ENCODE assay signal across 8 cellular contexts in the genomic region with DNA sequence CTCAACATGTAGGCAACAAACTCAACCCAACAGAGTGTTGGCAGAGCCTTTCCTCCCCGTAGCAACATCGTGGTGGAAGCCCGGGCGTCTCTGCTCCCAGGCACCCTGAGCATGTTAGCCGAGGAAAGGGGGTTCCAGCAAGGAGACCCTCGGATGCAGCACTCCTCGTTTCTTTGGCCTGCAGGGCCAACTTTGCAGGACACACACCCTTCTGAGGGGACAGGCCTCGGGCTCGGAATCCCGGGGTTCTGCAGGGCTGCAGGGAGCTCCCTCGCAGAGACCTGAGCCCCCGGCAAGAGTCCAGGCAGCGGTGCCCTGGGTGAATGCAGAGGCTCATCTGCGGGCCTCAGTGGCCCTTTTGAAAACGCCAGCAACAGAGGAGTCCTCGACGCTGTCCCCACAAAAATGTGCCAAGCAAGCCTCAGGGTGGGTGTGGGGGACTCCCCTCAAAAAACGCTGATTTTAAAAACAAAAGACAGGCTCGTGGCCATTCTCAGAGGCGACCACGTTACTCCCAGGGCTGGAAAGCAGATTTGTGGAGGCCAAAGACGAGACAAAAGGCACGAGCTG. TPM values are rescaled to one million over a fixed set of nuclear protein-coding genes. Genes with fewer than 3 reads are reported as not detected.
DNase-seq lines count a peak whose midpoint lies in the region; ATAC-seq and TF ChIP-seq lines count a peak whose summit lies in the region.

No MANE protein-coding gene starts in this region.

- peak overlapping the region; percentile 90 for H3K27ac Mint-ChIP-seq in Caco-2 (ENCODE audit: unreplicated experiment)
- H3K27ac Mint-ChIP-seq in effector memory CD8-positive, alpha-beta T cell = peak overlapping the region; percentile 29 to 31

- H3K27me3 Mint-ChIP-seq in Caco-2 (ENCODE audit: insufficient read depth, unreplicated experiment) = peaks cover 5% of the 10 kb centered on the region
- H3K27me3 Mint-ChIP-seq in effector memory CD8-positive, alpha-beta T cell = peaks cover 50 to 62% of the 10 kb centered on the region in 2 donors

- H3K9me2 ChIP-seq in PC-9 (ENCODE audit: insufficient read depth) = no peaks in the 10 kb centered on the region

- no peak overlapping the region for H2AFZ ChIP-seq in PC-9

- no peak for ATAC-seq in effector memory CD8-positive, alpha-beta T cell (replicated peaks)
- ATAC-seq in mucosa of descending colon = peak; percentile 38
- peak; percentile 39 for ATAC-seq in aorta (ENCODE audit: low FRiP score)
- ATAC-seq in GM18498 (IDR thresholded peaks at IDR 0.05; ENCODE audit: unreplicated experiment) = no peak
- ATAC-seq in GM19467 (IDR thresholded peaks at IDR 0.05; ENCODE audit: unreplicated experiment) = no peak

- no peaks in the 10 kb centered on the region for H3K36me3 Mint-ChIP-seq in Caco-2 (ENCODE audit: insufficient read depth, unreplicated experiment)
- no peaks in the 10 kb centered on the region for H3K36me3 Mint-ChIP-seq in effector memory CD8-positive, alpha-beta T cell (ENCODE audit: insufficient read depth)

- TF ChIP-seq CTCF in Caco-2 (IDR thresholded peaks at IDR 0.05; ENCODE audit: insufficient read depth in 1 of 2, low read depth in 1 of 2, low read length in 1 of 2, severe bottlenecking in 1 of 2, unreplicated experiment in 1 of 2) (no peak), PC-9 (conservative IDR thresholded peaks at IDR 0.05) (no peak), mucosa of descending colon (IDR thresholded peaks at IDR 0.05) (no peak)

- no peak overlapping the region for H3K4me2 ChIP-seq in PC-9

- peaks cover 14% of the 10 kb centered on the region for H3K4me1 Mint-ChIP-seq in Caco-2 (ENCODE audit: low read depth, unreplicated experiment)
- peaks cover 0 to 6% of the 10 kb centered on the region in 2 donors for H3K4me1 Mint-ChIP-seq in effector memory CD8-positive, alpha-beta T cell (ENCODE audit: low read depth in 2 of 2)

- no peaks in the 10 kb centered on the region for H4K20me1 ChIP-seq in PC-9 (ENCODE audit: insufficient read depth)

- CTCF ChIA-PET in Caco-2 (lab: Charles Lee) (interaction anchor here (0.7 to 1.3 kb wide), 2 partner anchors 23 to 107 kb away, joined by 3 to 14 read pairs; no protein-coding TSS in a partner anchor), PC-9 (lab: Charles Lee) (no interaction called here)

- H3K36me3 ChIP-seq in Caco-2 (ENCODE audit: control insufficient read depth, insufficient read depth, low read length) = no peaks in the 10 kb centered on the region
- H3K36me3 ChIP-seq in PC-9 (ENCODE audit: low read depth) = no peaks in the 10 kb centered on the region
- no peaks in the 10 kb centered on the region for H3K36me3 ChIP-seq in mucosa of descending colon (ENCODE audit: low read depth)
- no peaks in the 10 kb centered on the region for H3K36me3 ChIP-seq in aorta (ENCODE audit: control insufficient read depth in 1 of 2, insufficient read depth in 2 of 2, low read length in 1 of 2)

- peak overlapping the region; percentile 66 for H3K4me3 ChIP-seq in Caco-2 (ENCODE audit: low read depth, low read length)
- no peak overlapping the region for H3K4me3 ChIP-seq in PC-9
- H3K4me3 ChIP-seq in mucosa of descending colon = peak overlapping the region; percentile 63
- H3K4me3 ChIP-seq in aorta (ENCODE audit: low read length in 2 of 2) = peak overlapping the region; percentile 95 to 100

- 4% methylated on average over 23 of the region's 23 CpGs for WGBS in aorta, 2 donors

- no peaks in the 10 kb centered on the region for H3K79me2 ChIP-seq in PC-9 (ENCODE audit: low read depth)

- peak overlapping the region; percentile 87 for H3K4me3 Mint-ChIP-seq in Caco-2 (ENCODE audit: unreplicated experiment)
- peak overlapping the region; percentile 74 to 79 for H3K4me3 Mint-ChIP-seq in effector memory CD8-positive, alpha-beta T cell

- H3K27ac ChIP-seq in PC-9 (no peak overlapping the region), aorta (ENCODE audit: low read depth in 1 of 2, low read length in 2 of 2) (no peak overlapping the region)

- H3K4me1 ChIP-seq in Caco-2 = peaks cover 9% of the 10 kb centered on the region
- H3K4me1 ChIP-seq in PC-9 (replicated peaks; ENCODE audit: insufficient read depth) = no peaks in the 10 kb centered on the region
- peaks cover 8% of the 10 kb centered on the region for H3K4me1 ChIP-seq in mucosa of descending colon (ENCODE audit: low read depth)
- no peaks in the 10 kb centered on the region for H3K4me1 ChIP-seq in aorta (ENCODE audit: control insufficient read depth in 1 of 2, insufficient read depth in 2 of 2, low read length in 2 of 2)

- intact Hi-C loops in Caco-2 (cut with micrococcal nuclease; ENCODE audit: unreplicated experiment) = loop anchor here (2.0 to 5.0 kb wide), 2 partner anchors 107 to 202 kb away; partner anchors contain the start of gene NMT2
- intact Hi-C loops in PC-9 (cut with micrococcal nuclease; ENCODE audit: unreplicated experiment) = no loop called here
- intact Hi-C loops in mucosa of descending colon (cut with DNase I, micrococcal nuclease) = loop anchor here in 1 of 2 donors (10.0 kb wide), 1 partner anchor 155 kb away; no protein-coding TSS in a partner anchor
- intact Hi-C loops in aorta (cut with DNase I) = loop anchor here (2.0 to 5.0 kb wide), 2 partner anchors 109 to 157 kb away; no protein-coding TSS in a partner anchor

- POLR2A ChIA-PET in Caco-2 (lab: Charles Lee) = no interaction called here
- POLR2A ChIA-PET in PC-9 (lab: Charles Lee; ENCODE audit: unreplicated experiment) = no interaction called here

- peaks cover 1% of the 10 kb centered on the region for H3K27me3 ChIP-seq in Caco-2 (replicated peaks; ENCODE audit: control insufficient read depth, insufficient read depth, low read length)
- peaks cover 37% of the 10 kb centered on the region for H3K27me3 ChIP-seq in PC-9 (ENCODE audit: insufficient read depth, low read depth)
- no peaks in the 10 kb centered on the region for H3K27me3 ChIP-seq in aorta (ENCODE audit: control insufficient read depth in 1 of 2, insufficient read depth in 2 of 2, low read length in 1 of 2)

- BruUV-seq in Caco-2 (replicated peaks; lab: Mats Ljungman, UMichigan) (TSS peak; percentile 24), PC-9 (replicated peaks; lab: Mats Ljungman, UMichigan) (TSS peak; percentile 44)

- DNase-seq in Caco-2 = peak in 1 of 2 experiments; percentile 32
- no peak for DNase-seq in PC-9
- DNase-seq in effector memory CD8-positive, alpha-beta T cell = no peak
- peak in 2 of 3 donors; percentile 24 to 53 for DNase-seq in mucosa of descending colon
- DNase-seq in aorta = peak in 1 of 2 donors; percentile 72
- no peak for DNase-seq in SHP77 treated with DMSO at 0.1 percent for 48 hours (lab: John Stamatoyannopoulos, UW)

- H3K9me3 Mint-ChIP-seq in Caco-2 (ENCODE audit: unreplicated experiment) = peaks cover 5% of the 10 kb centered on the region
- no peaks in the 10 kb centered on the region for H3K9me3 Mint-ChIP-seq in effector memory CD8-positive, alpha-beta T cell

- H3K9me3 ChIP-seq in Caco-2 (no peaks in the 10 kb centered on the region), PC-9 (ENCODE audit: insufficient read depth, low read depth) (no peaks in the 10 kb centered on the region; the same call in 1 of the 2 replicates), mucosa of descending colon (no peaks in the 10 kb centered on the region), aorta (ENCODE audit: control insufficient read depth, low read length) (no peaks in the 10 kb centered on the region)

- no peaks in the 10 kb centered on the region for H3F3A ChIP-seq in PC-9 (ENCODE audit: insufficient read depth, low read depth)

RNA-seq across cellular contexts. Expression of gene FAM171A1, which starts 1.4 kb away (rescaled TPM):
- 26.3 and 27.9 TPM in 2 replicates for total RNA-seq in Caco-2 (2022)
- 3.0 and 3.6 TPM in 2 replicates for total RNA-seq in PC-9 (2021)
- total RNA-seq in mucosa of descending colon = 10 to 100 TPM; 33.7 to 60.7 (median 50.4) TPM
- total RNA-seq in aorta = 10 to 100 TPM; 11.2 to 21.4 TPM
- polyA plus RNA-seq in aorta = 1 to 10 TPM; 2.8 to 3.9 TPM

Comparison
In these comparisons a context has a peak if more than half of its experiments do, and no peak if none do; other contexts are left out.
1. DNase-seq: peak in mucosa of descending colon (2 of 3); none in PC-9 (0 of 2), effector memory CD8-positive, alpha-beta T cell (0 of 3) and SHP77 treated with DMSO at 0.1 percent for 48 hours (single experiment).
2. ATAC-seq: peak in mucosa of descending colon (single experiment) and aorta (single experiment); none in effector memory CD8-positive, alpha-beta T cell (single experiment), GM18498 (single experiment) and GM19467 (single experiment).